20 cellular contexts compared by ENCODE assay signal in genomic region chrX:68997461-68997860, GRCh38.
DNase-seq lines count a peak whose midpoint lies in the region; ATAC-seq, FAIRE-seq and TF ChIP-seq lines count a peak whose summit lies in the region.
"Had no signal": no experiment of that assay in that cellular context is flagged by ENCODE, and none has a peak within 500 bp of the region (broad histone marks: within the 10 kb centered on the region; RNA-seq: fewer than 3 reads in every experiment).

No MANE protein-coding gene starts in this region.

- in situ Hi-C loops in HepG2 (cut with HindIII; ENCODE audit: extremely low pct_ligation_motif_present, low pct_unique_long_range_greater_than_20kb): no loop called here

- TF ChIP-seq CTCF in liver (IDR thresholded peaks at IDR 0.05; ENCODE audit: low read depth, low read length, missing input control) (no peak), HepG2 (CRISPR knock-in tag; IDR thresholded peaks at IDR 0.05) (no peak), fibroblast of mammary gland (conservative IDR thresholded peaks at IDR 0.05; ENCODE audit: control insufficient read depth, insufficient read depth, low read depth, low read length) (no peak), parathyroid adenoma (IDR thresholded peaks at IDR 0.05) (no peak)

- H3K27ac ChIP-seq in liver (ENCODE audit: low read depth in 1 of 2, low read length in 2 of 2): no peak overlapping the region
- no peak overlapping the region for H3K27ac ChIP-seq in HepG2 (ENCODE audit: extremely low read length, insufficient read depth, low read length)
- peak overlapping the region; percentile 85 for H3K27ac ChIP-seq in parathyroid adenoma

- no peak overlapping the region for H3K4me3 Mint-ChIP-seq in activated naive CD8-positive, alpha-beta T cell treated with anti-CD3 and anti-CD28 coated beads, Interleukin-2, amount 50 U/mL, for 24 hours
- H3K4me3 Mint-ChIP-seq: CD4-positive, CD25-positive, alpha-beta regulatory T cell; GM23338 had no signal

- no peak overlapping the region for H3K4me3 ChIP-seq in liver (ENCODE audit: low read depth in 1 of 3, low read length in 3 of 3)
- no peak overlapping the region for H3K4me3 ChIP-seq in HepG2 (replicated peaks in 1 of 3; ENCODE audit: insufficient read depth in 1 of 3, low read depth in 2 of 3, low read length in 3 of 3)
- H3K4me3 ChIP-seq in fibroblast of mammary gland (ENCODE audit: control insufficient read depth, low read depth, low read length): no peak overlapping the region
- no peak overlapping the region for H3K4me3 ChIP-seq in parathyroid adenoma (ENCODE audit: low read depth, low read length)
- H3K4me3 ChIP-seq: GM23338, PC-9 had no signal

- peaks cover 0 to 6% (median 0%) of the 10 kb centered on the region in 4 donors for H3K4me1 ChIP-seq in liver (ENCODE audit: control insufficient read depth in 4 of 4, insufficient read depth in 4 of 4, low read length in 3 of 4)
- H3K4me1 ChIP-seq in HepG2 (ENCODE audit: insufficient read depth, low read length): peaks cover 13% of the 10 kb centered on the region; the same call in 1 of the 2 replicates
- peaks cover 29% of the 10 kb centered on the region for H3K4me1 ChIP-seq in parathyroid adenoma

- TF ChIP-seq RAD21 in liver (IDR thresholded peaks at IDR 0.05) (no peak), HepG2 (CRISPR knock-in tag; IDR thresholded peaks at IDR 0.05) (no peak)

- H3K27ac Mint-ChIP-seq in activated naive CD8-positive, alpha-beta T cell treated with anti-CD3 and anti-CD28 coated beads, Interleukin-2, amount 50 U/mL, for 24 hours: no peak overlapping the region
- H3K27ac Mint-ChIP-seq: CD4-positive, CD25-positive, alpha-beta regulatory T cell; GM23338 had no signal

- H3K27me3 Mint-ChIP-seq in activated naive CD8-positive, alpha-beta T cell treated with anti-CD3 and anti-CD28 coated beads, Interleukin-2, amount 50 U/mL, for 24 hours: peaks cover 2% of the 10 kb centered on the region
- H3K27me3 Mint-ChIP-seq: CD4-positive, CD25-positive, alpha-beta regulatory T cell had no signal

- POLR2A ChIA-PET in HepG2 (lab: Yijun Ruan, JAX): no interaction called here

- H3K79me2 ChIP-seq in HepG2 (ENCODE audit: insufficient read depth, low read length): no peaks in the 10 kb centered on the region
- no peaks in the 10 kb centered on the region for H3K79me2 ChIP-seq in parathyroid adenoma

- TF ChIP-seq POLR2A in HepG2 (IDR thresholded peaks at IDR 0.05; ENCODE audit: insufficient read depth in 1 of 2, low read depth in 2 of 2, low read length in 2 of 2) (no peak), erythroblast (IDR thresholded peaks at IDR 0.05; ENCODE audit: low read length) (no peak)

- no peak for ATAC-seq in HepG2
- no peak for ATAC-seq in activated naive CD8-positive, alpha-beta T cell treated with anti-CD3 and anti-CD28 coated beads, Interleukin-2, amount 50 U/mL, for 24 hours
- no peak for ATAC-seq in HG03432 (IDR thresholded peaks at IDR 0.05; ENCODE audit: unreplicated experiment)
- ATAC-seq: GM23338 had no signal

- H3K4me2 ChIP-seq in HepG2 (ENCODE audit: low read depth, low read length) (no peak overlapping the region), parathyroid adenoma (ENCODE audit: low read length) (no peak overlapping the region)
- H3K4me2 ChIP-seq: GM23338, PC-9 had no signal

- intact Hi-C loops in HepG2 (cut with micrococcal nuclease; ENCODE audit: unreplicated experiment): no loop called here

- H3K9me3 ChIP-seq in liver (ENCODE audit: control insufficient read depth in 4 of 4, low read length in 3 of 4) (no peaks in the 10 kb centered on the region), HepG2 (ENCODE audit: low read length) (no peaks in the 10 kb centered on the region), parathyroid adenoma (ENCODE audit: control insufficient read depth, low read length) (no peaks in the 10 kb centered on the region)
- H3K9me3 ChIP-seq: Caco-2 had no signal

- H3K9me3 Mint-ChIP-seq in activated naive CD8-positive, alpha-beta T cell treated with anti-CD3 and anti-CD28 coated beads, Interleukin-2, amount 50 U/mL, for 24 hours: no peaks in the 10 kb centered on the region
- H3K9me3 Mint-ChIP-seq: GM23338 had no signal

- H3K9ac ChIP-seq in liver (ENCODE audit: low read depth in 1 of 2, low read length in 2 of 2) (no peak overlapping the region), HepG2 (ENCODE audit: insufficient read depth, low read depth, low read length) (no peak overlapping the region), parathyroid adenoma (no peak overlapping the region)

- no peaks in the 10 kb centered on the region for H3K4me1 Mint-ChIP-seq in activated naive CD8-positive, alpha-beta T cell treated with anti-CD3 and anti-CD28 coated beads, Interleukin-2, amount 50 U/mL, for 24 hours
- H3K4me1 Mint-ChIP-seq: CD4-positive, CD25-positive, alpha-beta regulatory T cell had no signal

- TF ChIP-seq EP300 in HepG2 (IDR thresholded peaks at IDR 0.05; ENCODE audit: low read depth in 2 of 2, low read length in 2 of 2) (no peak), HepG2 (CRISPR knock-in tag; IDR thresholded peaks at IDR 0.05; ENCODE audit: borderline replicate concordance) (no peak)

- H3K27me3 ChIP-seq in liver (ENCODE audit: control insufficient read depth in 4 of 4, insufficient read depth in 4 of 4, low read length in 3 of 4) (no peaks in the 10 kb centered on the region), HepG2 (ENCODE audit: control insufficient read depth in 1 of 2, insufficient read depth in 2 of 2, low read length in 2 of 2) (no peaks in the 10 kb centered on the region), parathyroid adenoma (ENCODE audit: control insufficient read depth, insufficient read depth, low read length) (no peaks in the 10 kb centered on the region)

- CTCF ChIA-PET in HepG2 (lab: Yijun Ruan, JAX; ENCODE audit: low intra/inter-chr PET ratio, low total read pairs): no interaction called here

- DNase-seq in HepG2 (ENCODE audit: low spot score): no peak
- DNase-seq in fibroblast of mammary gland (ENCODE audit: low read depth): peak; percentile 19
- no peak for DNase-seq in activated naive CD8-positive, alpha-beta T cell treated with anti-CD3 and anti-CD28 coated beads, Interleukin-2, amount 50 U/mL, for 24 hours
- no peak for DNase-seq in erythroblast (lab: John Stamatoyannopoulos, UW)
- DNase-seq: Caco-2; CD4-positive, CD25-positive, alpha-beta regulatory T cell; DMS153; Karpas-422; NCI-H1105; NCI-H1694; NCI-H2107; NCI-H2227 treated with DMSO at 0.1 percent for 48 hours; NCI-H524; PC-9; SHP77 had no signal

- no peak for FAIRE-seq in HepG2 (lab: Jason Lieb, UNC)
- FAIRE-seq: GM12892 had no signal

- H3K36me3 ChIP-seq in liver (ENCODE audit: control insufficient read depth in 4 of 4, insufficient read depth in 3 of 4, low read depth in 1 of 4, low read length in 3 of 4) (no peaks in the 10 kb centered on the region), HepG2 (replicated peaks in 1 of 2; ENCODE audit: control insufficient read depth in 1 of 2, insufficient read depth in 2 of 2, low read length in 2 of 2) (no peaks in the 10 kb centered on the region), parathyroid adenoma (ENCODE audit: control insufficient read depth, insufficient read depth, low read length) (no peaks in the 10 kb centered on the region)

- 77% methylated on average over 3 of the region's 3 CpGs for WGBS in liver
- WGBS in HepG2 (ENCODE audit: low lambda C conversion rate): 69% methylated on average over 3 of the region's 3 CpGs

- H2AFZ ChIP-seq in HepG2 (ENCODE audit: low read length) (no peak overlapping the region), parathyroid adenoma (no peak overlapping the region)
- H2AFZ ChIP-seq: GM23338, PC-9 had no signal

- H3K36me3 Mint-ChIP-seq in activated naive CD8-positive, alpha-beta T cell treated with anti-CD3 and anti-CD28 coated beads, Interleukin-2, amount 50 U/mL, for 24 hours (ENCODE audit: low read depth): no peaks in the 10 kb centered on the region
- H3K36me3 Mint-ChIP-seq: CD4-positive, CD25-positive, alpha-beta regulatory T cell had no signal

- no peaks in the 10 kb centered on the region for H4K20me1 ChIP-seq in HepG2 (ENCODE audit: insufficient read depth, low read length)

- no TSS peak for BruUV-seq in HepG2 (replicated peaks; lab: Mats Ljungman, UMichigan)

TF ChIP-seq in liver, 16 proteins besides CTCF, POLR2A, EP300 and RAD21:
- TF ChIP-seq NR2F2 (IDR thresholded peaks at IDR 0.05) (peak; percentile 57), EGR1 (IDR thresholded peaks at IDR 0.05; ENCODE audit: low read depth in 2 of 2) (no peak)

TF ChIP-seq in HepG2, 621 proteins besides CTCF, POLR2A, EP300 and RAD21 (continues in another document):
- no peak for TF ChIP-seq ZBTB38 (CRISPR knock-in tag; IDR thresholded peaks at IDR 0.05)
- no peak for TF ChIP-seq SMARCE1 (IDR thresholded peaks at IDR 0.05; ENCODE audit: borderline replicate concordance)
- TF ChIP-seq NR2F1 (CRISPR knock-in tag; IDR thresholded peaks at IDR 0.05): no peak
- no peak for TF ChIP-seq HINFP (CRISPR knock-in tag; IDR thresholded peaks at IDR 0.05; ENCODE audit: low read depth)
- TF ChIP-seq ZNF160 (CRISPR knock-in tag; IDR thresholded peaks at IDR 0.05): no peak
- TF ChIP-seq ASH2L (IDR thresholded peaks at IDR 0.05; ENCODE audit: insufficient read length, low read depth, low read length): no peak
- TF ChIP-seq ZNF512 (CRISPR knock-in tag; IDR thresholded peaks at IDR 0.05): no peak
- no peak for TF ChIP-seq ZSCAN22 (CRISPR knock-in tag; IDR thresholded peaks at IDR 0.05)
